9 cellular contexts compared by ENCODE assay signal in the genomic region with DNA sequence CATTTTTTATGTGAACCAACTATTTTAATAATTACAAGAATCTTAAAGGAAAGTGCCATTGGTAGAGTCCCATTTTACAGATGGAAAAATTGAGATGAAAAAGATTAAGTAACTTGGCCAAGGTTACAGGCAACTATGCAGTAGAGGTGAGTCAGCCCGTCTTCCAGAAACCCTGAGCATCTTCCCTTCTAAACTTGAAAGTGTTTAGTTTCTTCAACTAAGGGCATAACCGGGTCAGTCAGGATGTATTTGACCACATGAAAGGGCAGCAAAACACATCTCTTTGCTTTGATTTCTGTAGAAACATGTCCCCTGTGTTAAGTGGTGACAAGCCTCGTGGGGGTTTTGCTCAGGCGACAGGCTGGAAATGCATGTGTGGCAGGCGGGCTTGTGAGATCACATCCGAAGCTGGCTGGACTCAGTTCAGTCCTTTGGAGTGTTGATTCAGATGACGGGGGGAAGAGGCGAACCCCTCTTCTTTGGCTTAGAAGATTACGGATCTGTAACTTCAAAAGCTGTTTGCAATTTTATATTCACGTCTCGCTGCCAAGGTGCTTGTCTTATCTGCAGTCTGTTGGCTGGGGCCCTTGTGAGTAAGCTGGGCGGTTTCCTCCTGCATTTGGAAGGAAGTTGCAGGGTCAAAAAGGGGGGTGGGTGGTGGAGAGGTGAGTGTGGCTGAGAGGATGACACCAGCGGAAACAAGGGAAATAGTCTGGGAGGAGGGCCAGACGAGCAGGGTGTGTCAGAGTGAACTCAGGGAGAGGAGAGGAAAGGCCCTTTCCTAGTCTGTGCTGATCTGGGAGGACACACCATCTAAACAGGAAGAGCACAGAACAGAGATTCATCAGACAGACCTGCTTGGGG.
DNase-seq lines count a peak whose midpoint lies in the region; ATAC-seq and TF ChIP-seq lines count a peak whose summit lies in the region.
"Had no signal": no experiment of that assay in that cellular context is flagged by ENCODE, and none has a peak within 500 bp of the region (broad histone marks: within the 10 kb centered on the region; RNA-seq: fewer than 3 reads in every experiment).

No MANE protein-coding gene starts in this region.

- H3K4me3 Mint-ChIP-seq in natural killer cell treated with Interleukin-12 subunit alpha and Interleukin-12 subunit beta and Interleukin-15 and Interleukin-18, amount 100 ng/mL, for 72 hours, result peak overlapping the region; percentile 75
- no peak overlapping the region for H3K4me3 Mint-ChIP-seq in Caco-2 (ENCODE audit: unreplicated experiment)

- DNase-seq in HK-2 (ENCODE audit: unreplicated experiment) (peak; percentile 83), dedifferentiated amniotic fluid mesenchymal stem cell (ENCODE audit: extremely low spot score) (peak; percentile 35), stromal cell of bone marrow (ENCODE audit: low read depth) (peak; percentile 67), Caco-2 (no peak)
- DNase-seq in activated CD4-positive, alpha-beta T cell treated with anti-CD3 and anti-CD28 coated beads for 4 hours, result peak; percentile 74 to 79
- peak; percentile 84 for DNase-seq in natural killer cell treated with Interleukin-12 subunit alpha and Interleukin-12 subunit beta and Interleukin-15 and Interleukin-18, amount 100 ng/mL, for 72 hours (ENCODE audit: low spot score)

- H3K4me3 ChIP-seq in Caco-2 (ENCODE audit: low read depth, low read length), result no peak overlapping the region
- H3K4me3 ChIP-seq: SK-N-MC had no signal

- intact Hi-C loops in Caco-2 (cut with micrococcal nuclease; ENCODE audit: unreplicated experiment), result no loop called here

- no peaks in the 10 kb centered on the region for H3K9me3 Mint-ChIP-seq in natural killer cell treated with Interleukin-12 subunit alpha and Interleukin-12 subunit beta and Interleukin-15 and Interleukin-18, amount 100 ng/mL, for 72 hours
- no peaks in the 10 kb centered on the region for H3K9me3 Mint-ChIP-seq in Caco-2 (ENCODE audit: unreplicated experiment)

- CTCF ChIA-PET in Caco-2 (lab: Charles Lee), result no interaction called here

- H3K4me1 Mint-ChIP-seq in natural killer cell treated with Interleukin-12 subunit alpha and Interleukin-12 subunit beta and Interleukin-15 and Interleukin-18, amount 100 ng/mL, for 72 hours (ENCODE audit: low read depth in 2 of 2), result peaks cover 71 to 76% of the 10 kb centered on the region in 2 donors
- peaks cover 8% of the 10 kb centered on the region for H3K4me1 Mint-ChIP-seq in Caco-2 (ENCODE audit: low read depth, unreplicated experiment)

- H3K27me3 ChIP-seq in Caco-2 (replicated peaks; ENCODE audit: control insufficient read depth, insufficient read depth, low read length), result no peaks in the 10 kb centered on the region

- H3K36me3 ChIP-seq in Caco-2 (ENCODE audit: control insufficient read depth, insufficient read depth, low read length), result no peaks in the 10 kb centered on the region

- BruUV-seq in Caco-2 (replicated peaks; lab: Mats Ljungman, UMichigan), result no TSS peak

- no peak for TF ChIP-seq CTCF in Caco-2 (IDR thresholded peaks at IDR 0.05; ENCODE audit: insufficient read depth in 1 of 2, low read depth in 1 of 2, low read length in 1 of 2, severe bottlenecking in 1 of 2, unreplicated experiment in 1 of 2)

- H3K9me3 ChIP-seq in Caco-2, result no peaks in the 10 kb centered on the region

- peak; percentile 67 for ATAC-seq in GM18867 (IDR thresholded peaks at IDR 0.05; ENCODE audit: unreplicated experiment)
- peak; percentile 81 to 86 for ATAC-seq in natural killer cell treated with Interleukin-12 subunit alpha and Interleukin-12 subunit beta and Interleukin-15 and Interleukin-18, amount 100 ng/mL, for 72 hours
- no peak for ATAC-seq in HG03520 (IDR thresholded peaks at IDR 0.05; ENCODE audit: unreplicated experiment)

- no peaks in the 10 kb centered on the region for H3K27me3 Mint-ChIP-seq in natural killer cell treated with Interleukin-12 subunit alpha and Interleukin-12 subunit beta and Interleukin-15 and Interleukin-18, amount 100 ng/mL, for 72 hours
- H3K27me3 Mint-ChIP-seq in Caco-2 (ENCODE audit: insufficient read depth, unreplicated experiment), result no peaks in the 10 kb centered on the region

- H3K36me3 Mint-ChIP-seq in natural killer cell treated with Interleukin-12 subunit alpha and Interleukin-12 subunit beta and Interleukin-15 and Interleukin-18, amount 100 ng/mL, for 72 hours, result peaks cover 9% of the 10 kb centered on the region
- H3K36me3 Mint-ChIP-seq in Caco-2 (ENCODE audit: insufficient read depth, unreplicated experiment), result no peaks in the 10 kb centered on the region

- no peaks in the 10 kb centered on the region for H3K4me1 ChIP-seq in Caco-2

- H3K27ac Mint-ChIP-seq in natural killer cell treated with Interleukin-12 subunit alpha and Interleukin-12 subunit beta and Interleukin-15 and Interleukin-18, amount 100 ng/mL, for 72 hours, result peak overlapping the region; percentile 88 to 89
- H3K27ac Mint-ChIP-seq in Caco-2 (ENCODE audit: unreplicated experiment), result no peak overlapping the region

- POLR2A ChIA-PET in Caco-2 (lab: Charles Lee), result no interaction called here

Comparison
In these comparisons a context has a peak if more than half of its experiments do, and no peak if none do; other contexts are left out.
1. DNase-seq: peak in HK-2 (single experiment), activated CD4-positive, alpha-beta T cell treated with anti-CD3 and anti-CD28 coated beads for 4 hours (2 of 2), dedifferentiated amniotic fluid mesenchymal stem cell (single experiment), natural killer cell treated with Interleukin-12 subunit alpha and Interleukin-12 subunit beta and Interleukin-15 and Interleukin-18, amount 100 ng/mL, for 72 hours (single experiment) and stromal cell of bone marrow (single experiment); none in Caco-2 (0 of 2).